9 cellular contexts compared by ENCODE assay signal in the genomic region with DNA sequence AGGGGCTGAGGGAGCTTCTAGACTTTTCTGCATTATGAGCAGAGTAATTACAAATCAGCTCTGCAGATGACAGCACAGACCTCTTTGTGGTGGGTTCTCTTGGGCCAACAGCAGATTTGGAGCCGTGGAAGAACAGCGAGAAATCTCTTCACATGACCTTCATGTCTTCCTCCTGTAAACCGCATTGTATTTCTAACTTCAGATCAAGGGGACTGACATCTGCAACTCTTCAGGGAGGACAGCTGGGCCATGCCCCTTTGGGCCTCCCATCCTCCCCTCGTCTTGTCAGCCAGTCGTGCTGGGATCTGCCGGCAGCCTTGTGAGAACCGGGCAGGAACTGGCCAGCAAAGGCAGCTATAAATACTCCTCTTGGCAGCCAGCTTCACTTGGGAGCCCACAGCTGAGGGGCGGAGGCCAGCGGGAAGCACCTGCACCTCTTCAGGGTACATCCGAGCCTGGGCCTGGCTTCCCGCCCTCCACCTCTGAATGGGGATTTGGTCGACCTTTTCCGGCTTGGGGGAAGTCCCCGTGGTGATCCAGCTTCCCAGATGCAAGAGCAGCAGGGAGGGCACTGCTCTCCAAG. TPM values are rescaled to one million over a fixed set of nuclear protein-coding genes. Genes with fewer than 3 reads are reported as not detected.
A peak's percentile ranks its signal among the peaks of the same experiment; 100 is the strongest.
DNase-seq lines count a peak whose midpoint lies in the region; ATAC-seq and TF ChIP-seq lines count a peak whose summit lies in the region.
"Had no signal": no experiment of that assay in that cellular context is flagged by ENCODE, and none has a peak within 500 bp of the region (broad histone marks: within the 10 kb centered on the region; RNA-seq: fewer than 3 reads in every experiment).

No MANE protein-coding gene starts in this region.

- TF ChIP-seq EP300 in Ishikawa (IDR thresholded peaks at IDR 0.05; ENCODE audit: borderline replicate concordance), result peak; percentile 72

- no peaks in the 10 kb centered on the region for H3K36me3 ChIP-seq in breast epithelium
- no peaks in the 10 kb centered on the region for H3K36me3 ChIP-seq in lung (ENCODE audit: control insufficient read depth in 2 of 2, insufficient read depth in 2 of 2, low read length in 2 of 2)
- no peaks in the 10 kb centered on the region for H3K36me3 ChIP-seq in uterus

- H3K27me3 ChIP-seq in breast epithelium (no peaks in the 10 kb centered on the region), lung (ENCODE audit: control insufficient read depth, insufficient read depth) (no peaks in the 10 kb centered on the region), uterus (no peaks in the 10 kb centered on the region)

- 7 to 9% methylated on average over 14 of the region's 14 CpGs for WGBS in lung, 2 donors

- no peak for TF ChIP-seq RAD21 in Ishikawa (IDR thresholded peaks at IDR 0.05; ENCODE audit: low read depth)

- TF ChIP-seq POLR2A in breast epithelium (IDR thresholded peaks at IDR 0.05), result no peak
- TF ChIP-seq POLR2A in uterus (IDR thresholded peaks at IDR 0.05), result no peak

- peak overlapping the region; percentile 85 to 90 for H3K27ac ChIP-seq in breast epithelium
- H3K27ac ChIP-seq in lung (ENCODE audit: low read depth in 1 of 2, low read length in 1 of 2), result peak overlapping the region; percentile 48 to 80
- peak overlapping the region; percentile 1 to 51 for H3K27ac ChIP-seq in uterus
- H3K27ac ChIP-seq: 22Rv1 had no signal

- H3K4me3 ChIP-seq in breast epithelium (peak overlapping the region in 1 of 3 donors; percentile 36), lung (no peak overlapping the region), uterus (no peak overlapping the region)

- DNase-seq in DMS 273 (lab: John Stamatoyannopoulos, UW; ENCODE audit: unreplicated experiment), result peak; percentile 75
- DNase-seq in DMS 273 treated with DMSO at 0.1 percent for 48 hours (lab: John Stamatoyannopoulos, UW), result no peak
- DNase-seq in breast epithelium (ENCODE audit: low spot score in 2 of 2), result peak; percentile 60 to 61
- DNase-seq in lung (ENCODE audit: low spot score), result peak; percentile 70
- DNase-seq in uterus, result peak; percentile 36 to 76
- no peak for DNase-seq in HUDEP-2 (lab: John Stamatoyannopoulos, UW; ENCODE audit: unreplicated experiment in 76 of 76)
- DNase-seq in middle frontal gyrus (ENCODE audit: extremely low spot score, low spot score), result no peak

- intact Hi-C loops in breast epithelium (cut with DNase I; ENCODE audit: low total_unique reads) (no loop called here), uterus (cut with DNase I; ENCODE audit: low total_unique reads) (no loop called here)

- peaks cover 4 to 21% of the 10 kb centered on the region in 2 donors for H3K4me1 ChIP-seq in breast epithelium
- H3K4me1 ChIP-seq in lung (ENCODE audit: control insufficient read depth in 2 of 2, insufficient read depth in 2 of 2, low read length in 2 of 2), result peaks cover 3 to 21% of the 10 kb centered on the region in 2 donors
- H3K4me1 ChIP-seq in uterus, result no peaks in the 10 kb centered on the region

- H3K9me3 ChIP-seq in breast epithelium, result no peaks in the 10 kb centered on the region
- H3K9me3 ChIP-seq in lung (ENCODE audit: control insufficient read depth in 2 of 2, insufficient read depth in 1 of 2, low read length in 1 of 2), result no peaks in the 10 kb centered on the region
- H3K9me3 ChIP-seq in uterus, result no peaks in the 10 kb centered on the region

- ATAC-seq in lung (ENCODE audit: insufficient read depth, low FRiP score), result peak; percentile 55

- TF ChIP-seq CTCF in breast epithelium (IDR thresholded peaks at IDR 0.05) (no peak), lung (IDR thresholded peaks at IDR 0.05; ENCODE audit: control extremely low read depth, extremely low read depth) (no peak), uterus (IDR thresholded peaks at IDR 0.05) (no peak)

TF ChIP-seq in Ishikawa, 13 proteins besides CTCF, POLR2A, EP300 and RAD21:
- TF ChIP-seq NFIC (IDR thresholded peaks at IDR 0.05) (peak; percentile 77), TEAD4 (IDR thresholded peaks at IDR 0.05) (no peak), TCF12 (IDR thresholded peaks at IDR 0.05; ENCODE audit: low read depth) (peak; percentile 93)
- TF ChIP-seq, protein P1, sequence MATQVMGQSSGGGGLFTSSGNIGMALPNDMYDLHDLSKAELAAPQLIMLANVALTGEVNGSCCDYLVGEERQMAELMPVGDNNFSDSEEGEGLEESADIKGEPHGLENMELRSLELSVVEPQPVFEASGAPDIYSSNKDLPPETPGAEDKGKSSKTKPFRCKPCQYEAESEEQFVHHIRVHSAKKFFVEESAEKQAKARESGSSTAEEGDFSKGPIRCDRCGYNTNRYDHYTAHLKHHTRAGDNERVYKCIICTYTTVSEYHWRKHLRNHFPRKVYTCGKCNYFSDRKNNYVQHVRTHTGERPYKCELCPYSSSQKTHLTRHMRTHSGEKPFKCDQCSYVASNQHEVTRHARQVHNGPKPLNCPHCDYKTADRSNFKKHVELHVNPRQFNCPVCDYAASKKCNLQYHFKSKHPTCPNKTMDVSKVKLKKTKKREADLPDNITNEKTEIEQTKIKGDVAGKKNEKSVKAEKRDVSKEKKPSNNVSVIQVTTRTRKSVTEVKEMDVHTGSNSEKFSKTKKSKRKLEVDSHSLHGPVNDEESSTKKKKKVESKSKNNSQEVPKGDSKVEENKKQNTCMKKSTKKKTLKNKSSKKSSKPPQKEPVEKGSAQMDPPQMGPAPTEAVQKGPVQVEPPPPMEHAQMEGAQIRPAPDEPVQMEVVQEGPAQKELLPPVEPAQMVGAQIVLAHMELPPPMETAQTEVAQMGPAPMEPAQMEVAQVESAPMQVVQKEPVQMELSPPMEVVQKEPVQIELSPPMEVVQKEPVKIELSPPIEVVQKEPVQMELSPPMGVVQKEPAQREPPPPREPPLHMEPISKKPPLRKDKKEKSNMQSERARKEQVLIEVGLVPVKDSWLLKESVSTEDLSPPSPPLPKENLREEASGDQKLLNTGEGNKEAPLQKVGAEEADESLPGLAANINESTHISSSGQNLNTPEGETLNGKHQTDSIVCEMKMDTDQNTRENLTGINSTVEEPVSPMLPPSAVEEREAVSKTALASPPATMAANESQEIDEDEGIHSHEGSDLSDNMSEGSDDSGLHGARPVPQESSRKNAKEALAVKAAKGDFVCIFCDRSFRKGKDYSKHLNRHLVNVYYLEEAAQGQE (IDR thresholded peaks at IDR 0.05; ENCODE audit: low read depth), result peak; percentile 30; the same call in 1 of the 2 replicates

RNA-seq across cellular contexts. Expression of gene STEAP1B, which starts 54.8 kb away (rescaled TPM):
- total RNA-seq in breast epithelium, result 1 to 10 TPM in 1 of 3 donors, under 1 TPM in 2; 0.32 to 1.0 (median 0.66) TPM
- total RNA-seq in lung, result 1 to 10 TPM; 1.4 to 1.5 TPM
- polyA plus RNA-seq in lung, result under 1 TPM; 0.16 to 0.50 TPM
- 1 to 10 TPM in 2 of 4 donors, not detected in 2; 1.2 to 3.5 TPM for total RNA-seq in uterus

Comparison
In these comparisons a context has a peak if more than half of its experiments do, and no peak if none do; other contexts are left out.
1. DNase-seq: peak in DMS 273 (single experiment), breast epithelium (2 of 2), lung (single experiment) and uterus (2 of 2); none in DMS 273 treated with DMSO at 0.1 percent for 48 hours (single experiment), HUDEP-2 (0 of 76) and middle frontal gyrus (single experiment).
2. H3K27ac ChIP-seq: peak in every context shown above with its lines; median percentile 88 in breast epithelium; 64 in lung; 26 in uterus.